Comparison of ENCODE assay signal across 7 cellular contexts in the genomic region with DNA sequence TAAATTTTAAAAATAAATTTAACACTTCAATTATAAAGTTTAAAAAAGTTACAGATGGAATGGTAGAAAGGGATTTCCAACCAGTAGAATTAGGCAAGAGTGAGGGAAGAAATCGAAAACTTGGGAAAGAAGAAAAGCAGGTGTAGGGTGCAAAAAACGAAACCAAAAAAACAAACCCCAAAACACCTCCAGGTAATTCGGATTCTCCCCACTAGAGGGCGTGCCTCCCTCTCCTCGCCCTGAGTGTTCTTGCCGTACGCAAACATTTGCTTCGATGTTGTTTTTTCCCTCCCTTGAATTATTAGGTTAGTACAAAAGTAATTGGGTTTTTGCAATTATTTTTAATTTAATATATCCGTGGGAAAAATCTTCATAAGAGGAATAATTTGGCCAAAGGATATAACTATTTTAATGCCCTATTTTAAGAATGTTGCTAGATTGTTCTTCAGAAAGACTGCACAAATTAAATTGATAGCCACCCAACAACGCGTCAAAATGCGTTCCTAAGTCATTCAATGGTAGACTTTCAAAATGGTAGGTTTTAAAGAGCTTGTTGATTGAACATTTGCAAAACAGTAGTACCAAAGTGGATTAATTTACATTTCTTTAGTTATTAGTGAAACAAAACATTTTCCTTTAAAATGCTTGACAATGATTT.
DNase-seq lines count a peak whose midpoint lies in the region; ATAC-seq, FAIRE-seq and TF ChIP-seq lines count a peak whose summit lies in the region.

No MANE protein-coding gene starts in this region.

- ATAC-seq in WTC11 (peak; percentile 24; the same call in 1 of the 2 replicates), GM21390 (IDR thresholded peaks at IDR 0.05; ENCODE audit: unreplicated experiment) (no peak)
- peak; percentile 16 for ATAC-seq in central memory CD8-positive, alpha-beta T cell (replicated peaks; ENCODE audit: extremely low read depth, poor library complexity, severe bottlenecking)

- TF ChIP-seq POLR2A in GM12891 (IDR thresholded peaks at IDR 0.05; ENCODE audit: low read depth, low read length) = no peak

- H3K27ac Mint-ChIP-seq in WTC11 = no peak overlapping the region
- no peak overlapping the region for H3K27ac Mint-ChIP-seq in central memory CD8-positive, alpha-beta T cell (ENCODE audit: low read depth)

- CTCF ChIA-PET in WTC11 (lab: Charles Lee) = interaction anchor here (0.5 to 3.1 kb wide), 8 partner anchors 115 to 341 kb away, joined by 3 to 25 read pairs (median 6); no protein-coding TSS in a partner anchor

- H3K4me3 Mint-ChIP-seq in WTC11 = 0 out of 2 replicates have a peak overlapping the region, but pooled peaks have one; percentile 4
- peak overlapping the region; percentile 82 for H3K4me3 Mint-ChIP-seq in central memory CD8-positive, alpha-beta T cell

- H3K27me3 Mint-ChIP-seq in WTC11 (ENCODE audit: low read depth) = peaks cover 50% of the 10 kb centered on the region
- H3K27me3 Mint-ChIP-seq in central memory CD8-positive, alpha-beta T cell = no peaks in the 10 kb centered on the region

- peak; percentile 60 for FAIRE-seq in GM12891 (lab: Jason Lieb, UNC)

- peaks cover 12% of the 10 kb centered on the region for H3K4me1 Mint-ChIP-seq in WTC11
- peaks cover 40% of the 10 kb centered on the region for H3K4me1 Mint-ChIP-seq in central memory CD8-positive, alpha-beta T cell

- DNase-seq in GM12891 (ENCODE audit: insufficient read length, low spot score) (no peak), NCI-H2029 treated with DMSO at 0.1 percent for 48 hours (lab: John Stamatoyannopoulos, UW) (peak; percentile 19), WTC11 (ENCODE audit: low spot score) (peak; percentile 78), left kidney (ENCODE audit: low read depth, low spot score) (peak; percentile 78)
- DNase-seq in central memory CD8-positive, alpha-beta T cell (ENCODE audit: low spot score in 2 of 2) = peak; percentile 66 to 85
- peak; percentile 86 to 88 for DNase-seq in stimulated activated CD4-positive, alpha-beta T cell treated with anti-CD3 and anti-CD28 coated beads, Interleukin-2, amount 100 ng/mL, for 24 hours

- peaks cover 3% of the 10 kb centered on the region for H3K9me3 Mint-ChIP-seq in WTC11
- no peaks in the 10 kb centered on the region for H3K9me3 Mint-ChIP-seq in central memory CD8-positive, alpha-beta T cell

- TF ChIP-seq CTCF in WTC11 (IDR thresholded peaks at IDR 0.05) = peak; percentile 85

- no peaks in the 10 kb centered on the region; the same call in 1 of the 2 replicates for H3K36me3 Mint-ChIP-seq in WTC11
- H3K36me3 Mint-ChIP-seq in central memory CD8-positive, alpha-beta T cell (ENCODE audit: insufficient read depth) = peaks cover 17% of the 10 kb centered on the region

- POLR2A ChIA-PET in WTC11 (lab: Charles Lee) = no interaction called here

TF ChIP-seq in GM12891, 5 proteins besides CTCF, POLR2A, EP300 and RAD21:
- no peak for TF ChIP-seq SPI1 (IDR thresholded peaks at IDR 0.05; ENCODE audit: low read depth, low read length)
- no peak for TF ChIP-seq POLR2AphosphoS5 (IDR thresholded peaks at IDR 0.05; ENCODE audit: low read depth, low read length)
- no peak for TF ChIP-seq PAX5 (IDR thresholded peaks at IDR 0.05; ENCODE audit: insufficient read depth, low read length, severe bottlenecking)
- TF ChIP-seq POU2F2 (IDR thresholded peaks at IDR 0.05; ENCODE audit: low read depth, low read length) = no peak
- TF ChIP-seq TAF1 (IDR thresholded peaks at IDR 0.05; ENCODE audit: low read depth, low read length) = no peak

TF ChIP-seq in WTC11, 78 proteins besides CTCF, POLR2A, EP300 and RAD21:
- TF ChIP-seq FOXK1 (CRISPR knock-in tag; IDR thresholded peaks at IDR 0.05) (no peak), SOX15 (CRISPR knock-in tag; IDR thresholded peaks at IDR 0.05) (no peak), ETV6 (CRISPR knock-in tag; IDR thresholded peaks at IDR 0.05) (no peak), E2F1 (CRISPR knock-in tag; IDR thresholded peaks at IDR 0.05) (no peak)
- TF ChIP-seq, protein P1, sequence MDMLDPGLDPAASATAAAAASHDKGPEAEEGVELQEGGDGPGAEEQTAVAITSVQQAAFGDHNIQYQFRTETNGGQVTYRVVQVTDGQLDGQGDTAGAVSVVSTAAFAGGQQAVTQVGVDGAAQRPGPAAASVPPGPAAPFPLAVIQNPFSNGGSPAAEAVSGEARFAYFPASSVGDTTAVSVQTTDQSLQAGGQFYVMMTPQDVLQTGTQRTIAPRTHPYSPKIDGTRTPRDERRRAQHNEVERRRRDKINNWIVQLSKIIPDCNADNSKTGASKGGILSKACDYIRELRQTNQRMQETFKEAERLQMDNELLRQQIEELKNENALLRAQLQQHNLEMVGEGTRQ (CRISPR knock-in tag; IDR thresholded peaks at IDR 0.05) = no peak
- TF ChIP-seq, protein P2, sequence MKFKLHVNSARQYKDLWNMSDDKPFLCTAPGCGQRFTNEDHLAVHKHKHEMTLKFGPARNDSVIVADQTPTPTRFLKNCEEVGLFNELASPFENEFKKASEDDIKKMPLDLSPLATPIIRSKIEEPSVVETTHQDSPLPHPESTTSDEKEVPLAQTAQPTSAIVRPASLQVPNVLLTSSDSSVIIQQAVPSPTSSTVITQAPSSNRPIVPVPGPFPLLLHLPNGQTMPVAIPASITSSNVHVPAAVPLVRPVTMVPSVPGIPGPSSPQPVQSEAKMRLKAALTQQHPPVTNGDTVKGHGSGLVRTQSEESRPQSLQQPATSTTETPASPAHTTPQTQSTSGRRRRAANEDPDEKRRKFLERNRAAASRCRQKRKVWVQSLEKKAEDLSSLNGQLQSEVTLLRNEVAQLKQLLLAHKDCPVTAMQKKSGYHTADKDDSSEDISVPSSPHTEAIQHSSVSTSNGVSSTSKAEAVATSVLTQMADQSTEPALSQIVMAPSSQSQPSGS (CRISPR knock-in tag; IDR thresholded peaks at IDR 0.05; ENCODE audit: borderline replicate concordance, low read depth) = no peak
- TF ChIP-seq, protein P3, sequence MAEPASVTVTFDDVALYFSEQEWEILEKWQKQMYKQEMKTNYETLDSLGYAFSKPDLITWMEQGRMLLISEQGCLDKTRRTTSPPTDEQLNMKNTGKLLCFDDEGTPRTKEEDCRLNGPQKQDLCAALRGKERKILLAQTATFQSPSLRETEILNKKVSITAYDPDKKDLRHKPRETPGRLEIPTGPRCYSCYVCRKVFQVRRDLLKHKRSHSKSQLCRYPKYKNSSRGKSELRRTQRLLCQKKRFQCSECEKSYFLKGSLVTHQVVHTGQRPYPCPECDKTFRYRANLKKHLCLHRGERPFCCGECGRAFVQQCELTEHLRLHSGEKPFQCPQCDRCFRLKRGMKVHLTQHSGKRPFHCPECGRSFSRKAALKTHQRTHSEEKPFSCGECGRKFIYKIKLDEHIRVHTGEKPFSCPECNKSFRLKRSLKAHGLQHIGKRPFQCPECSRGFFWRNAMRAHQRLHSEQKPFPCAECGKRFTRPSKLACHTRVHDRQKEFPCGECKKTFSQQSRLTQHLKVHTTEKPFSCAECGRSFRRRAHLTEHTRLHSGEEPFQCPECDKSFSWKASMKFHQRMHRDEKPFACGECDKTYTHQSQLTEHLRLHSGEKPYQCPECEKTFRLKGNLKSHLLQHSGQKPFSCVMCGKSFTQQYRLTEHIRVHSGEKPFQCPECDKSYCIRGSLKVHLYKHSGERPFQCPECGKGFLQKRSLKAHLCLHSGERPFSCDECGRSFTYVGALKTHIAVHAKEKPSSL (CRISPR knock-in tag; conservative IDR thresholded peaks at IDR 0.05) = no peak
